In the genomic region with DNA sequence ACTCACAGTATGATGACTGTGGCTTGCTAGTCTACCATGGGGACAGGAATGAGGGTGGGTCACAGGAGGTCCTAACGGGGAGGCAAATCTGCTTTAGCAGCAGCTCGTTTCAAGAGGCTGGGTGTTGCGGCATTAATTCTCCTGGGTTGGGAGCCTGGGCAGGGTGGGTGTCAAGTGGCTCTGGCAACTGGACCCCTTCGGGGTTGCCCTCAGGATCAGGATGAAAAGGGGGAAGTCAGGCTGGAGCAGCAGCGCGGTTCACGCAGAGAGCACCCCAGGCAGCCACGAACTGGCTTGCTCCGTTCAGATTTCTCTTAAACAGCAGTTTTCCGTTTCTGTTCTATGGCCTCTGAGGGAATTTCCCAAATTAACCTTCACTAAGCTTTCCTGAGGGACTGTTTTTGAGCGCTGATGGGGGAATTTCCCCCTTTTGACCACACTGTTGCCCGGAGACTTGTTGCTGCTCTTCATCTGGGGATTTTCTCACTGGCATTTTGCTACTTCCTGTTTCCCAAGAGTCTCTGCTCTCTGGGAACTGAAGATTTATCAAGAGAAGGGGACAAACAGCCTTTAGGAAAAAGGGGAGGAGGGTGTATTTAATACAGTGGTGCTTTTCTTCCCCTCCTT, we compare ENCODE assay signal across 8 cellular contexts. TPM values are rescaled to one million over a fixed set of nuclear protein-coding genes. Genes with fewer than 3 reads are reported as not detected.
DNase-seq lines count a peak whose midpoint lies in the region; ATAC-seq, FAIRE-seq and TF ChIP-seq lines count a peak whose summit lies in the region.

No MANE protein-coding gene starts in this region.

- no peaks in the 10 kb centered on the region for H3K79me2 ChIP-seq in PC-3 (ENCODE audit: low read length)

- TF ChIP-seq CTCF in PC-3 (conservative IDR thresholded peaks at IDR 0.05; ENCODE audit: low read depth, low read length) (no peak), RWPE1 (conservative IDR thresholded peaks at IDR 0.05; ENCODE audit: low read depth) (no peak)

- peak overlapping the region; percentile 50 for H3K4me3 ChIP-seq in PC-3 (ENCODE audit: low read length)
- H3K4me3 ChIP-seq in iPS-20b (ENCODE audit: low read length) = peak overlapping the region; percentile 23; the same call in 1 of the 2 replicates
- H3K4me3 ChIP-seq in small intestine (ENCODE audit: low read depth in 1 of 2, low read length in 2 of 2) = no peak overlapping the region

- no peak for FAIRE-seq in small intestine (lab: Jason Lieb, UNC)

- H2AFZ ChIP-seq in PC-3 (ENCODE audit: low read length) = peak overlapping the region; percentile 78

- H3K9me2 ChIP-seq in PC-3 (replicated peaks; ENCODE audit: low read length) = no peaks in the 10 kb centered on the region

- peaks cover 3% of the 10 kb centered on the region for H3F3A ChIP-seq in PC-3 (ENCODE audit: low read length, unreplicated experiment)

- H3K27me3 ChIP-seq in PC-3 (ENCODE audit: low read length) = no peaks in the 10 kb centered on the region
- H3K27me3 ChIP-seq in iPS-20b (ENCODE audit: insufficient read depth, low read length) = no peaks in the 10 kb centered on the region
- H3K27me3 ChIP-seq in small intestine (ENCODE audit: control insufficient read depth in 2 of 2, insufficient read depth in 2 of 2, low read length in 2 of 2) = no peaks in the 10 kb centered on the region

- peak overlapping the region; percentile 81 for H3K4me2 ChIP-seq in PC-3 (ENCODE audit: low read length)

- H3K36me3 ChIP-seq in PC-3 (ENCODE audit: low read depth, low read length) (no peaks in the 10 kb centered on the region), iPS-20b (ENCODE audit: insufficient read depth, low read depth, low read length) (no peaks in the 10 kb centered on the region), small intestine (ENCODE audit: control insufficient read depth in 2 of 2, insufficient read depth in 2 of 2, low read length in 2 of 2) (no peaks in the 10 kb centered on the region)

- intact Hi-C loops in PC-3 (cut with micrococcal nuclease) = loop anchor here (5.0 kb wide), 1 partner anchor 63 kb away; no protein-coding TSS in a partner anchor

- peaks cover 34% of the 10 kb centered on the region for H3K4me1 ChIP-seq in PC-3 (ENCODE audit: insufficient read depth, low read length)
- peaks cover 14% of the 10 kb centered on the region; the same call in 1 of the 2 replicates for H3K4me1 ChIP-seq in iPS-20b (ENCODE audit: insufficient read depth, low read length)
- peaks cover 0 to 17% of the 10 kb centered on the region in 2 donors for H3K4me1 ChIP-seq in small intestine (ENCODE audit: control insufficient read depth in 2 of 2, insufficient read depth in 1 of 2, low read depth in 1 of 2, low read length in 1 of 2)

- POLR2A ChIA-PET in PC-3 (lab: Charles Lee; ENCODE audit: unreplicated experiment) (interaction anchor here (0.7 kb wide), 1 partner anchor 281 kb away, joined by 8 read pairs; no protein-coding TSS in a partner anchor), RWPE1 (lab: Yijun Ruan, JAX; ENCODE audit: low non-redundant PET) (no interaction called here)

- no peaks in the 10 kb centered on the region for H4K20me1 ChIP-seq in PC-3 (ENCODE audit: low read length)

- peak; percentile 76 for ATAC-seq in GM18517 (IDR thresholded peaks at IDR 0.05; ENCODE audit: unreplicated experiment)
- ATAC-seq in HG02642 (IDR thresholded peaks at IDR 0.05; ENCODE audit: poor library complexity, unreplicated experiment) = peak; percentile 83
- ATAC-seq in PC-3 = peak; percentile 37

- H3K9me3 ChIP-seq in PC-3 (ENCODE audit: low read length) (no peaks in the 10 kb centered on the region), iPS-20b (ENCODE audit: insufficient read depth, low read depth, low read length) (no peaks in the 10 kb centered on the region), small intestine (ENCODE audit: control insufficient read depth, low read depth) (no peaks in the 10 kb centered on the region)

- 33 to 78% (median 53%) methylated on average over 12 of the region's 12 CpGs for WGBS in small intestine, 3 donors

- CTCF ChIA-PET in PC-3 (lab: Charles Lee) = interaction anchor here (0.8 to 1.7 kb wide), 2 partner anchors 70 to 108 kb away, joined by 3 to 4 read pairs; no protein-coding TSS in a partner anchor
- CTCF ChIA-PET in RWPE1 (lab: Yijun Ruan, JAX) = interaction anchor here (0.6 kb wide), 1 partner anchor 475 kb away, joined by 3 read pairs; no protein-coding TSS in a partner anchor

- H3K27ac ChIP-seq in PC-3 (ENCODE audit: low read length) (peak overlapping the region; percentile 94), angular gyrus (ENCODE audit: low read depth, low read length) (peak overlapping the region; percentile 63), iPS-20b (ENCODE audit: low read length) (no peak overlapping the region), small intestine (ENCODE audit: low read depth in 1 of 2, low read length in 1 of 2) (peak overlapping the region; percentile 12 to 94), RWPE1 (no peak overlapping the region)

- DNase-seq in PC-3 (no peak), small intestine (no peak), RWPE1 (ENCODE audit: low spot score) (no peak), NCI-H1105 treated with DMSO at 0.1 percent for 48 hours (lab: John Stamatoyannopoulos, UW) (no peak)

- no TSS peak for BruUV-seq in PC-3 (replicated peaks; lab: Mats Ljungman, UMichigan)

- H3K9ac ChIP-seq in PC-3 (ENCODE audit: low read length) (peak overlapping the region; percentile 75), iPS-20b (ENCODE audit: low read depth, low read length) (peak overlapping the region; percentile 22; the same call in 1 of the 2 replicates)

RNA-seq across cellular contexts. Expression of a gene that starts 59.9 kb away (rescaled TPM):
- total RNA-seq in PC-3 (2014; rRNA removed) = 5.6 and 10.4 TPM in 2 replicates
- 10 to 100 TPM; 20.5 to 26.6 (median 23.2) TPM for polyA plus RNA-seq in small intestine

Comparison
In these comparisons a context has a peak if more than half of its experiments do, and no peak if none do; other contexts are left out.
1. H3K27ac ChIP-seq: peak in PC-3 (single experiment), angular gyrus (single experiment) and small intestine (2 of 2); none in iPS-20b (single experiment) and RWPE1 (single experiment).
2. H3K4me3 ChIP-seq: peak in PC-3 (single experiment) and iPS-20b (single experiment); none in small intestine (0 of 2).
3. Peak in every context shown above with its lines, with median percentiles within 50 percentile points of each other: ATAC-seq.